In the genomic region with DNA sequence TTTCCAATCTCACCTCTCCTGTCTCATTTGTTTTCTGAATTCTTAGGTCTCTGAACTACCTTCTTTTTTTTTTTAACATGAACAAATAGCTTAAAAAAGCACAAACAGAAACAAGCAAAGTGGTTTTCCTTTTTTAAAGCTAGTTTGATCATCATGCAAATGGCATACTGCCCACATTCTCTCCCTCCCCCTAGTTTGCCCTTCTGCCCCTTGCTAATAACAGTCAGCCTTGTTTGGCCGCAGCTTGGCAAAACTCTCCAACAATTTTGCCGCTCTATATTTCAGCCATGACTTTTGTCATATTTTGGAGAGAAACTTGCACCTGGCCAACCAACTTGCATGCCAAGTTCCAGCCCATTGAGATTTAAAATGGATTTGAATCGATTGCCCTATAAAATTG, we compare ENCODE assay signal across 31 cellular contexts.
A peak's percentile ranks its signal among the peaks of the same experiment; 100 is the strongest.
DNase-seq lines count a peak whose midpoint lies in the region; ATAC-seq and TF ChIP-seq lines count a peak whose summit lies in the region.
"Had no signal": no experiment of that assay in that cellular context is flagged by ENCODE, and none has a peak within 500 bp of the region (broad histone marks: within the 10 kb centered on the region; RNA-seq: fewer than 3 reads in every experiment).

No MANE protein-coding gene starts in this region.

- H3K4me1 ChIP-seq in GM23338 (ENCODE audit: insufficient read depth), result peaks cover 11% of the 10 kb centered on the region
- no peaks in the 10 kb centered on the region for H3K4me1 ChIP-seq in PC-3 (ENCODE audit: insufficient read depth, low read length)
- H3K4me1 ChIP-seq: body of pancreas, gastrocnemius medialis had no signal

- no peaks in the 10 kb centered on the region for H3F3A ChIP-seq in GM23338 (replicated peaks; ENCODE audit: low read depth)
- no peaks in the 10 kb centered on the region for H3F3A ChIP-seq in PC-3 (ENCODE audit: low read length, unreplicated experiment)

- H3K9me2 ChIP-seq in GM23338 (ENCODE audit: insufficient read depth) (no peaks in the 10 kb centered on the region), PC-3 (replicated peaks; ENCODE audit: low read length) (no peaks in the 10 kb centered on the region)

- TF ChIP-seq CTCF in GM23338 (conservative IDR thresholded peaks at IDR 0.05; ENCODE audit: low read depth in 2 of 2) (no peak), PC-3 (conservative IDR thresholded peaks at IDR 0.05; ENCODE audit: low read depth, low read length) (no peak)

- H3K27me3 ChIP-seq in GM23338 (ENCODE audit: insufficient read depth), result no peaks in the 10 kb centered on the region
- H3K27me3 ChIP-seq in PC-3 (ENCODE audit: low read length), result no peaks in the 10 kb centered on the region
- H3K27me3 ChIP-seq: body of pancreas, gastrocnemius medialis, uterus had no signal

- H3K27me3 Mint-ChIP-seq in GM23338 (ENCODE audit: insufficient read depth, low read depth, poor library complexity), result peaks cover 7% of the 10 kb centered on the region
- H3K27me3 Mint-ChIP-seq: activated CD4-positive, alpha-beta memory T cell treated with anti-CD3 and anti-CD28 coated beads, Interleukin-2, amount 10 ng/mL, durations not matched to agents 7 days and 5 days; dendritic cell treated with granulocyte-macrophage colony-stimulating factor and Interleukin-4, amounts not matched to agents 40 ng/mL and 50 ng/mL, for 4 days had no signal

- no peak overlapping the region for H3K9ac ChIP-seq in PC-3 (ENCODE audit: low read length)
- H3K9ac ChIP-seq: GM23248 had no signal

- POLR2A ChIA-PET in PC-3 (lab: Charles Lee; ENCODE audit: unreplicated experiment), result no interaction called here

- H3K4me2 ChIP-seq in GM23338 (peak overlapping the region; percentile 15), PC-3 (ENCODE audit: low read length) (no peak overlapping the region)

- ATAC-seq in GM23338, result no peak
- ATAC-seq in PC-3, result no peak
- ATAC-seq in left lobe of liver, result peak; percentile 83
- peak; percentile 55 for ATAC-seq in sciatic nerve
- no peak for ATAC-seq in HG03521 (IDR thresholded peaks at IDR 0.05; ENCODE audit: unreplicated experiment)
- ATAC-seq: body of pancreas; esophagus mucosa; gastrocnemius medialis; right cardiac atrium; stimulated activated naive CD8-positive, alpha-beta T cell treated with anti-CD3 and anti-CD28 coated beads, Interleukin-15, amount 100 ng/mL, for 72 hours; T-helper 17 cell had no signal

- no TSS peak for BruUV-seq in PC-3 (replicated peaks; lab: Mats Ljungman, UMichigan)

- intact Hi-C loops in PC-3 (cut with micrococcal nuclease) (no loop called here), sciatic nerve (cut with DNase I) (no loop called here)

- H3K9me3 Mint-ChIP-seq in GM23338, result no peaks in the 10 kb centered on the region
- H3K9me3 Mint-ChIP-seq: dendritic cell treated with granulocyte-macrophage colony-stimulating factor and Interleukin-4, amounts not matched to agents 40 ng/mL and 50 ng/mL, for 4 days; HFFc6; stimulated activated naive CD8-positive, alpha-beta T cell treated with anti-CD3 and anti-CD28 coated beads, Interleukin-15, amount 100 ng/mL, for 72 hours had no signal

- no peak overlapping the region for H3K4me3 Mint-ChIP-seq in GM23338
- H3K4me3 Mint-ChIP-seq: activated CD4-positive, alpha-beta memory T cell treated with anti-CD3 and anti-CD28 coated beads, Interleukin-2, amount 10 ng/mL, durations not matched to agents 7 days and 5 days; dendritic cell treated with granulocyte-macrophage colony-stimulating factor and Interleukin-4, amounts not matched to agents 40 ng/mL and 50 ng/mL, for 4 days; HFFc6; stimulated activated naive CD8-positive, alpha-beta T cell treated with anti-CD3 and anti-CD28 coated beads, Interleukin-15, amount 100 ng/mL, for 72 hours; T-helper 17 cell had no signal

- no peaks in the 10 kb centered on the region for H3K36me3 ChIP-seq in GM23338 (ENCODE audit: insufficient read depth)
- H3K36me3 ChIP-seq in PC-3 (ENCODE audit: low read depth, low read length), result no peaks in the 10 kb centered on the region
- H3K36me3 ChIP-seq: gastrocnemius medialis, thoracic aorta, uterus had no signal

- no peak for DNase-seq in GM23338 (ENCODE audit: low spot score)
- DNase-seq in PC-3, result peak; percentile 2
- peak; percentile 83 for DNase-seq in left lobe of liver (ENCODE audit: low spot score)
- no peak for DNase-seq in sciatic nerve (ENCODE audit: low spot score)
- no peak for DNase-seq in NCI-H2029 treated with DMSO at 0.1 percent for 48 hours (lab: John Stamatoyannopoulos, UW)
- no peak for DNase-seq in GM19240 (ENCODE audit: insufficient read length, low spot score)
- DNase-seq: activated CD4-positive, alpha-beta memory T cell treated with anti-CD3 and anti-CD28 coated beads, Interleukin-2, amount 10 ng/mL, durations not matched to agents 7 days and 5 days; activated CD4-positive, CD25-positive, alpha-beta regulatory T cell treated with anti-CD3 and anti-CD28 coated beads, Interleukin-2, amount 50 U/mL, for 72 hours; activated CD8-positive, alpha-beta memory T cell treated with anti-CD3 and anti-CD28 coated beads, Interleukin-2, amount 50 U/mL, for 4 hours; activated naive CD4-positive, alpha-beta T cell treated with Interleukin-2 at 50 U/mL for 16 hours; COR-L47; DMS53; gastrocnemius medialis; GM23248; HFFc6; mammary epithelial cell; NCI-H1092 treated with DMSO at 0.1 percent for 48 hours; NCI-H2029; NCI-H526; right cardiac atrium; SHP77; stimulated activated CD4-positive, alpha-beta T cell treated with anti-CD3 and anti-CD28 coated beads, Interleukin-12 subunit alpha, Interleukin-12 subunit beta, amount 100 ng/mL, for 4 hours; stimulated activated CD4-positive, alpha-beta T cell treated with anti-CD3 and anti-CD28 coated beads, Interleukin-2, amount 100 ng/mL, for 48 hours; stimulated activated naive CD8-positive, alpha-beta T cell treated with anti-CD3 and anti-CD28 coated beads, Interleukin-15, amount 100 ng/mL, for 72 hours; T-helper 17 cell; uterus had no signal

- H2AFZ ChIP-seq in GM23338 (no peak overlapping the region; the same call in 1 of the 2 replicates), PC-3 (ENCODE audit: low read length) (no peak overlapping the region)
- H2AFZ ChIP-seq: GM23248 had no signal

- H3K79me2 ChIP-seq in GM23338 (replicated peaks; ENCODE audit: insufficient read depth) (no peaks in the 10 kb centered on the region), PC-3 (ENCODE audit: low read length) (no peaks in the 10 kb centered on the region)

- H3K27ac Mint-ChIP-seq in GM23338, result no peak overlapping the region; the same call in 1 of the 2 replicates
- H3K27ac Mint-ChIP-seq: activated CD4-positive, alpha-beta memory T cell treated with anti-CD3 and anti-CD28 coated beads, Interleukin-2, amount 10 ng/mL, durations not matched to agents 7 days and 5 days; dendritic cell treated with granulocyte-macrophage colony-stimulating factor and Interleukin-4, amounts not matched to agents 40 ng/mL and 50 ng/mL, for 4 days; stimulated activated naive CD8-positive, alpha-beta T cell treated with anti-CD3 and anti-CD28 coated beads, Interleukin-15, amount 100 ng/mL, for 72 hours; T-helper 17 cell had no signal

- CTCF ChIA-PET in PC-3 (lab: Charles Lee), result interaction anchor here (0.6 kb wide), 1 partner anchor 666 kb away, joined by 6 read pairs; a partner anchor contains a TSS

- no peak overlapping the region for H3K4me3 ChIP-seq in GM23338
- H3K4me3 ChIP-seq in PC-3 (ENCODE audit: low read length), result no peak overlapping the region
- H3K4me3 ChIP-seq: body of pancreas, gastrocnemius medialis, GM23248, thoracic aorta, uterus had no signal

- H3K27ac ChIP-seq in GM23338 (ENCODE audit: low read depth) (no peak overlapping the region), PC-3 (ENCODE audit: low read length) (no peak overlapping the region)
- H3K27ac ChIP-seq: body of pancreas, gastrocnemius medialis, GM23248, thoracic aorta, uterus had no signal

- no peaks in the 10 kb centered on the region for H3K9me3 ChIP-seq in PC-3 (ENCODE audit: low read length)
- H3K9me3 ChIP-seq: body of pancreas, gastrocnemius medialis, thoracic aorta, uterus had no signal

- H3K4me1 Mint-ChIP-seq in GM23338, result peaks cover 22% of the 10 kb centered on the region
- H3K4me1 Mint-ChIP-seq: T-helper 17 cell had no signal

- H3K36me3 Mint-ChIP-seq in GM23338 (ENCODE audit: low read depth), result no peaks in the 10 kb centered on the region

- no peaks in the 10 kb centered on the region for H4K20me1 ChIP-seq in GM23338 (replicated peaks; ENCODE audit: insufficient read depth)
- no peaks in the 10 kb centered on the region for H4K20me1 ChIP-seq in PC-3 (ENCODE audit: low read length)

TF ChIP-seq in GM23338, 12 proteins besides CTCF, POLR2A, EP300 and RAD21:
- no peak for TF ChIP-seq EZH2phosphoT487 (IDR thresholded peaks at IDR 0.05; ENCODE audit: unreplicated experiment)
- TF ChIP-seq NANOG (IDR thresholded peaks at IDR 0.05; ENCODE audit: borderline replicate concordance), result no peak
- TF ChIP-seq JUNB (IDR thresholded peaks at IDR 0.05; ENCODE audit: unreplicated experiment), result no peak
- no peak for TF ChIP-seq STAT1 (IDR thresholded peaks at IDR 0.05; ENCODE audit: unreplicated experiment)
- TF ChIP-seq CREB1 (CRISPR knock-in tag; IDR thresholded peaks at IDR 0.05; ENCODE audit: low read depth), result no peak
- TF ChIP-seq ZNF114 (CRISPR knock-in tag; IDR thresholded peaks at IDR 0.05), result no peak

Comparison
In these comparisons a context has a peak if more than half of its experiments do, and no peak if none do; other contexts are left out.
1. ATAC-seq: peak in left lobe of liver (single experiment) and sciatic nerve (single experiment); none in GM23338 (single experiment), PC-3 (single experiment) and HG03521 (single experiment).
2. DNase-seq: peak in PC-3 (single experiment) and left lobe of liver (single experiment); none in GM23338 (single experiment), sciatic nerve (single experiment), NCI-H2029 treated with DMSO at 0.1 percent for 48 hours (single experiment) and GM19240 (single experiment).